ENCODE assay signal across 8 cellular contexts in the genomic region with DNA sequence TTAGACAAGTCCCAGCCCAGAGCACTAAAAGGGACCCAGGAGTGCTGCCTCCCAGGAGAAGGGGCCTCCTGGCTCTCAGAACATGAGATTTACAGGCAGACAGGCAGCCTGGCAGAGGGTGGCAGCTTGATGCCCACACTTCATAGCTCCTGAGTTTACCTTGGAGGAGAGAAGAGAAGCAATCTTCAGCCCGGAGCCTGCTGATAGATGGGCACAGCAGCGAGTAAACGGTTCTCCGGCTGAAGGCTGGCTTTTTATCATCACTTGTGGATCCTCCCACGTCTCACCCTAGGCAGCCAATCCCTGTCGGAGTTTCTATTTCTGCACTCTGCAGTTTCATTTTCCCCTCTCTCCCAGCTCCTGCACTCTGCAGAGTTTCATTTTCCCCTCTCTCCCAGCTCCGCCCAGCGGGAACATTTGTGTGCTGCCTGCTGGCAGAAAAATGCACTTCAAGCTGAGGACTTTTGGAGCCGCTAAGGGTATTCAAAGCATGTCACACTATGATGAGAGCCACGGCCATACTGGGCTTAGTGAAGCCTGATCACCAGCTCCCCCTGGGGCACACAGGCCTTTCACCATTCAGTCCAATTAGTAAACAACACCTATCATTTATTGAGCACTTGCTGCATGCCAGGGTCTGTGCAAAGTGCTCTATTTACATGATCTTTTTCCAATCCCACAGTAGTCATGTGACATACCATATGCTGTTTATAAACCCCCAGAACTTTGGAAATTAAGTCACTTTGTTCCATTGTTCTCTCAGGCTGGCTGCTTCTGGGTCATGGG. TPM values are rescaled to one million over a fixed set of nuclear protein-coding genes. Genes with fewer than 3 reads are reported as not detected.
DNase-seq lines count a peak whose midpoint lies in the region; ATAC-seq, FAIRE-seq and TF ChIP-seq lines count a peak whose summit lies in the region.

A gene with protein sequence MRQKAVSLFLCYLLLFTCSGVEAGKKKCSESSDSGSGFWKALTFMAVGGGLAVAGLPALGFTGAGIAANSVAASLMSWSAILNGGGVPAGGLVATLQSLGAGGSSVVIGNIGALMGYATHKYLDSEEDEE (minus strand): TSS at position 229 of the 786 bp plus-strand sequence. CDS start 2,878 bp downstream, outside the sequence.

- H4K20me1 ChIP-seq in astrocyte (ENCODE audit: insufficient read depth, low read length), result no peaks in the 10 kb centered on the region

- H3K4me1 Mint-ChIP-seq in astrocyte (ENCODE audit: low read depth, unreplicated experiment), result peaks cover 15% of the 10 kb centered on the region

- H3K27ac Mint-ChIP-seq in astrocyte (ENCODE audit: unreplicated experiment), result peak within 1 kb of the TSS; percentile 98

- peak; percentile 85 for ATAC-seq in HG02798 (IDR thresholded peaks at IDR 0.05; ENCODE audit: poor library complexity, unreplicated experiment)
- peak; percentile 96 to 97 for ATAC-seq in right cardiac atrium
- ATAC-seq in HG03469 (IDR thresholded peaks at IDR 0.05; ENCODE audit: unreplicated experiment), result no peak

- H3K9me3 ChIP-seq in astrocyte (ENCODE audit: insufficient read depth, low read depth, low read length) (no peaks in the 10 kb centered on the region), right cardiac atrium (ENCODE audit: control insufficient read depth, low read length) (no peaks in the 10 kb centered on the region)

- 0% methylated on average over 10 of the region's 10 CpGs for WGBS in right cardiac atrium

- H3K79me2 ChIP-seq in astrocyte (ENCODE audit: insufficient read depth, low read length), result no peaks in the 10 kb centered on the region

- H3K36me3 ChIP-seq in astrocyte (ENCODE audit: insufficient read depth, low read length), result no peaks in the 10 kb centered on the region
- no peaks in the 10 kb centered on the region for H3K36me3 ChIP-seq in rectal smooth muscle tissue (ENCODE audit: control insufficient read depth, insufficient read depth, low read length)

- TF ChIP-seq CTCF in astrocyte (IDR thresholded peaks at IDR 0.05; ENCODE audit: insufficient read depth, low read depth, low read length), result peak; percentile 24

- peak within 1 kb of the TSS; percentile 86 for H3K4me2 ChIP-seq in astrocyte (ENCODE audit: low read length)

- intact Hi-C loops in T-helper 2 cell treated with Interferon-gamma antibody and Interleukin-4, amounts not matched to agents 100 ng/mL and 5 ng/mL, for 36 hours (cut with micrococcal nuclease), result loop anchor here (1.0 to 5.0 kb wide), 4 partner anchors 53 to 350 kb away; partner anchors contain the start of genes FAM76A, PPP1R8, STX12 and TMEM222
- intact Hi-C loops in right cardiac atrium (cut with DNase I), result loop anchor here in 2 of 4 donors (10.0 kb wide), 1 partner anchor 53 kb away; the partner anchor contains the start of gene FAM76A (in 2 of the 2)

- peak within 1 kb of the TSS; percentile 68 for H3K9ac ChIP-seq in astrocyte (ENCODE audit: low read length)
- peak within 1 kb of the TSS; percentile 43 for H3K9ac ChIP-seq in rectal smooth muscle tissue (ENCODE audit: low read length)

- H3K27ac ChIP-seq in astrocyte (ENCODE audit: low read depth, low read length) (peak within 1 kb of the TSS; percentile 58), right cardiac atrium (ENCODE audit: low read length) (peak within 1 kb of the TSS; percentile 82), rectal smooth muscle tissue (ENCODE audit: low read depth, low read length) (peak within 1 kb of the TSS; percentile 74)

- peak within 1 kb of the TSS; percentile 94 for H2AFZ ChIP-seq in astrocyte (ENCODE audit: low read depth, low read length)

- H3K27me3 ChIP-seq in astrocyte (ENCODE audit: insufficient read depth, low read length) (no peaks in the 10 kb centered on the region), right cardiac atrium (ENCODE audit: control insufficient read depth, insufficient read depth) (no peaks in the 10 kb centered on the region), rectal smooth muscle tissue (ENCODE audit: control insufficient read depth, insufficient read depth, low read length) (no peaks in the 10 kb centered on the region)

- peak; percentile 78 for TF ChIP-seq POLR2A in GM12891 (IDR thresholded peaks at IDR 0.05; ENCODE audit: low read depth, low read length)

- peak within 1 kb of the TSS; percentile 100 for H3K4me3 Mint-ChIP-seq in astrocyte (ENCODE audit: unreplicated experiment)

- peaks cover 17% of the 10 kb centered on the region for H3K4me1 ChIP-seq in astrocyte (ENCODE audit: insufficient read depth, low read length)
- peaks cover 3% of the 10 kb centered on the region for H3K4me1 ChIP-seq in right cardiac atrium (ENCODE audit: control insufficient read depth, insufficient read depth, low read length)
- peaks cover 8% of the 10 kb centered on the region for H3K4me1 ChIP-seq in rectal smooth muscle tissue (ENCODE audit: control insufficient read depth, insufficient read depth, low read length)

- peaks cover 27% of the 10 kb centered on the region for H3K36me3 Mint-ChIP-seq in astrocyte (ENCODE audit: low read depth, unreplicated experiment)

- no peaks in the 10 kb centered on the region for H3K27me3 Mint-ChIP-seq in astrocyte (ENCODE audit: low read depth, unreplicated experiment)

- H3K9me3 Mint-ChIP-seq in astrocyte (ENCODE audit: unreplicated experiment), result no peaks in the 10 kb centered on the region

- FAIRE-seq in GM12891 (lab: Jason Lieb, UNC) (peak; percentile 91), astrocyte (lab: Jason Lieb, UNC) (peak; percentile 60)

- DNase-seq in GM12891 (ENCODE audit: insufficient read length, low spot score) (peak; percentile 75), NCI-H1694 treated with DMSO at 0.1 percent for 48 hours (lab: John Stamatoyannopoulos, UW) (peak; percentile 94), astrocyte (ENCODE audit: low read depth) (peak; percentile 93), right cardiac atrium (peak; percentile 86 to 92 (median 92))

- H3K4me3 ChIP-seq in astrocyte (ENCODE audit: insufficient read depth, low read depth, low read length), result peak within 1 kb of the TSS; percentile 59
- H3K4me3 ChIP-seq in right cardiac atrium (ENCODE audit: low read length), result peak within 1 kb of the TSS; percentile 79
- H3K4me3 ChIP-seq in rectal smooth muscle tissue (ENCODE audit: low read length), result peak within 1 kb of the TSS; percentile 69

TF ChIP-seq in GM12891, 5 proteins besides CTCF, POLR2A, EP300 and RAD21:
- TF ChIP-seq SPI1 (IDR thresholded peaks at IDR 0.05; ENCODE audit: low read depth, low read length), result no peak
- no peak for TF ChIP-seq PAX5 (IDR thresholded peaks at IDR 0.05; ENCODE audit: insufficient read depth, low read length, severe bottlenecking)
- TF ChIP-seq TAF1 (IDR thresholded peaks at IDR 0.05; ENCODE audit: low read depth, low read length), result no peak
- no peak for TF ChIP-seq POU2F2 (IDR thresholded peaks at IDR 0.05; ENCODE audit: low read depth, low read length)
- TF ChIP-seq POLR2AphosphoS5 (IDR thresholded peaks at IDR 0.05; ENCODE audit: low read depth, low read length), result peak; percentile 82
TF ChIP-seq in GM12891: peak in this region for 1.

RNA-seq across cellular contexts. Expression of the gene that starts here (rescaled TPM):
- 77.6 TPM for polyA plus RNA-seq in GM12891 (2012; ENCODE audit: low read depth, missing spikeins)
- 91.8 and 99.1 TPM in 2 replicates for total RNA-seq in T-helper 2 cell treated with Interferon-gamma antibody and Interleukin-4, amounts not matched to agents 100 ng/mL and 5 ng/mL, for 36 hours
- 3,307 and 4,155 TPM in 2 replicates for total RNA-seq in astrocyte
- 100 to 1,000 TPM in 1 of 4 donors, 10 to 100 TPM in 3; 46.2 to 145 (median 57.8) TPM for total RNA-seq in right cardiac atrium
- polyA plus RNA-seq in right cardiac atrium, result 68.1 TPM

Comparison
In these comparisons a context has a peak if more than half of its experiments do, and no peak if none do; other contexts are left out.
1. RNA of the gene that starts here (total RNA-seq): 3,307 to 4,155 TPM in astrocyte; 91.8 to 99.1 TPM in T-helper 2 cell treated with Interferon-gamma antibody and Interleukin-4, amounts not matched to agents 100 ng/mL and 5 ng/mL, for 36 hours and 46.2 to 145 TPM in right cardiac atrium; every median in the first group is over 10 times any median in the second.
2. Peak in every context shown above with its lines, with median percentiles within 50 percentile points of each other: DNase-seq, H3K27ac ChIP-seq and H3K4me3 ChIP-seq.